15 cellular contexts compared by ENCODE assay signal in the genomic region with DNA sequence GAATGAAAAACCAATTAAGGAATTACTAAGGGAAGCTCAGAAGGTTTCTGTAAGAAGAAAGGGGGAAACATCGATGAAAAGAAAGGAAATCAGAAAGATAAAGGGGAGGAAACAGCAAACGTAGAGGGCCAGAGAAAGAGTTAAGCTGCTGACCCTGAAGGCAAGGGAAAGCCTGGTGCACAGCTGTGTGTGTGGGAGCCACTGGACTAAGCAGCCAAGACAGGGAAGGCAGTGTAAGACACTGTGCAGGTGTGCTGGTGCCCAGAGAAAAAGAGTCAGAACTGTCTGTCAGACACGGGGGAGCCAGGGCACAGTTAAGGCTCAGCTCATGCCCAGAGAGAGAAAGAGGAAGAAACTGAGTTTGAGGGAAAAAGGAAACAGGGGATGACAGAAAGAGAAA.
DNase-seq lines count a peak whose midpoint lies in the region; ATAC-seq, FAIRE-seq and TF ChIP-seq lines count a peak whose summit lies in the region.
"Had no signal": no experiment of that assay in that cellular context is flagged by ENCODE, and none has a peak within 500 bp of the region (broad histone marks: within the 10 kb centered on the region; RNA-seq: fewer than 3 reads in every experiment).

No MANE protein-coding gene starts in this region.

- H3K36me3 Mint-ChIP-seq in natural killer cell = no peaks in the 10 kb centered on the region
- no peaks in the 10 kb centered on the region for H3K36me3 Mint-ChIP-seq in natural killer cell treated with Interleukin-12 subunit alpha and Interleukin-12 subunit beta and Interleukin-15 and Interleukin-18, amount 100 ng/mL, for 72 hours
- H3K36me3 Mint-ChIP-seq in activated T-helper 17 cell treated with anti-CD3 and anti-CD28 coated beads, Interleukin-2, amount 50 U/mL, for 72 hours (ENCODE audit: low read depth) = peaks cover 43% of the 10 kb centered on the region

- TF ChIP-seq POLR2A in vagina (IDR thresholded peaks at IDR 0.05) = no peak

- H3K36me3 ChIP-seq in vagina = peaks cover 0 to 6% of the 10 kb centered on the region in 2 donors

- peaks cover 43% of the 10 kb centered on the region for H3K4me1 ChIP-seq in vagina

- DNase-seq in natural killer cell (no peak), left lobe of liver (ENCODE audit: low spot score) (no peak), vagina (ENCODE audit: extremely low spot score in 2 of 2) (no peak), NCI-H1092 treated with DMSO at 0.1 percent for 48 hours (lab: John Stamatoyannopoulos, UW) (no peak), D721Med (ENCODE audit: insufficient read length, low spot score) (no peak)
- no peak for DNase-seq in natural killer cell treated with Interleukin-12 subunit alpha and Interleukin-12 subunit beta and Interleukin-15 and Interleukin-18, amount 100 ng/mL, for 72 hours (ENCODE audit: low spot score)
- DNase-seq: activated gamma-delta T cell treated with Interleukin-2 at 50 U/mL for 16 hours, cortex of kidney, NCI-H1436, NCI-H446 treated with DMSO at 0.1 percent for 48 hours had no signal

- FAIRE-seq in D721Med (lab: Jason Lieb, UNC) = no peak

- H3K4me1 Mint-ChIP-seq in natural killer cell = peaks cover 29 to 32% of the 10 kb centered on the region in 2 donors
- H3K4me1 Mint-ChIP-seq in natural killer cell treated with Interleukin-12 subunit alpha and Interleukin-12 subunit beta and Interleukin-15 and Interleukin-18, amount 100 ng/mL, for 72 hours (ENCODE audit: low read depth in 2 of 2) = peaks cover 10 to 18% of the 10 kb centered on the region in 2 donors
- peaks cover 11% of the 10 kb centered on the region for H3K4me1 Mint-ChIP-seq in activated T-helper 17 cell treated with anti-CD3 and anti-CD28 coated beads, Interleukin-2, amount 50 U/mL, for 72 hours

- no peaks in the 10 kb centered on the region for H3K27me3 Mint-ChIP-seq in natural killer cell (ENCODE audit: low read depth in 2 of 2)
- H3K27me3 Mint-ChIP-seq in natural killer cell treated with Interleukin-12 subunit alpha and Interleukin-12 subunit beta and Interleukin-15 and Interleukin-18, amount 100 ng/mL, for 72 hours = no peaks in the 10 kb centered on the region
- no peaks in the 10 kb centered on the region for H3K27me3 Mint-ChIP-seq in activated T-helper 17 cell treated with anti-CD3 and anti-CD28 coated beads, Interleukin-2, amount 50 U/mL, for 72 hours

- H3K4me3 Mint-ChIP-seq in natural killer cell = no peak overlapping the region
- H3K4me3 Mint-ChIP-seq in natural killer cell treated with Interleukin-12 subunit alpha and Interleukin-12 subunit beta and Interleukin-15 and Interleukin-18, amount 100 ng/mL, for 72 hours = no peak overlapping the region
- H3K4me3 Mint-ChIP-seq in activated T-helper 17 cell treated with anti-CD3 and anti-CD28 coated beads, Interleukin-2, amount 50 U/mL, for 72 hours = no peak overlapping the region

- H3K27ac ChIP-seq in vagina = peak overlapping the region; percentile 61
- H3K27ac ChIP-seq: KMS-11, SK-N-MC had no signal

- ATAC-seq in natural killer cell (no peak), left lobe of liver (peak; percentile 16), HG03457 (IDR thresholded peaks at IDR 0.05; ENCODE audit: unreplicated experiment) (no peak)
- no peak for ATAC-seq in natural killer cell treated with Interleukin-12 subunit alpha and Interleukin-12 subunit beta and Interleukin-15 and Interleukin-18, amount 100 ng/mL, for 72 hours
- no peak for ATAC-seq in activated T-helper 17 cell treated with anti-CD3 and anti-CD28 coated beads, Interleukin-2, amount 50 U/mL, for 72 hours (replicated peaks)

- intact Hi-C loops in natural killer cell (cut with micrococcal nuclease) (no loop called here), vagina (cut with DNase I) (no loop called here)

- no peaks in the 10 kb centered on the region for H3K9me3 Mint-ChIP-seq in natural killer cell
- no peaks in the 10 kb centered on the region for H3K9me3 Mint-ChIP-seq in natural killer cell treated with Interleukin-12 subunit alpha and Interleukin-12 subunit beta and Interleukin-15 and Interleukin-18, amount 100 ng/mL, for 72 hours
- no peaks in the 10 kb centered on the region for H3K9me3 Mint-ChIP-seq in activated T-helper 17 cell treated with anti-CD3 and anti-CD28 coated beads, Interleukin-2, amount 50 U/mL, for 72 hours

- H3K4me3 ChIP-seq in vagina = no peak overlapping the region
- H3K4me3 ChIP-seq: esophagus muscularis mucosa, SK-N-MC had no signal

- H3K9me3 ChIP-seq in vagina = no peaks in the 10 kb centered on the region
- H3K9me3 ChIP-seq: esophagus muscularis mucosa had no signal

- peak overlapping the region; percentile 21 to 55 for H3K27ac Mint-ChIP-seq in natural killer cell
- H3K27ac Mint-ChIP-seq in natural killer cell treated with Interleukin-12 subunit alpha and Interleukin-12 subunit beta and Interleukin-15 and Interleukin-18, amount 100 ng/mL, for 72 hours = no peak overlapping the region
- peak overlapping the region; percentile 13 for H3K27ac Mint-ChIP-seq in activated T-helper 17 cell treated with anti-CD3 and anti-CD28 coated beads, Interleukin-2, amount 50 U/mL, for 72 hours

- TF ChIP-seq CTCF in natural killer cell (IDR thresholded peaks at IDR 0.05) (no peak), vagina (IDR thresholded peaks at IDR 0.05) (no peak), D721Med (IDR thresholded peaks at IDR 0.05; ENCODE audit: insufficient read depth, missing control alignments) (no peak)

- no peaks in the 10 kb centered on the region for H3K27me3 ChIP-seq in vagina
- H3K27me3 ChIP-seq: esophagus muscularis mucosa had no signal

Comparison
In these comparisons a context has a peak if more than half of its experiments do, and no peak if none do; other contexts are left out.
1. H3K27ac Mint-ChIP-seq: peak in natural killer cell (2 of 2) and activated T-helper 17 cell treated with anti-CD3 and anti-CD28 coated beads, Interleukin-2, amount 50 U/mL, for 72 hours (single experiment); none in natural killer cell treated with Interleukin-12 subunit alpha and Interleukin-12 subunit beta and Interleukin-15 and Interleukin-18, amount 100 ng/mL, for 72 hours (0 of 2).